ENCODE assay signal across 1 cellular context in genomic region chr14:60734465-60735242, GRCh38.
TF ChIP-seq lines count a peak whose summit lies in the region.

Gene MNAT1, plus strand, starts transcription at chr14:60734761. Its CDS starts 102 bp downstream, at chr14:60734863.

TF ChIP-seq in K562, 482 proteins besides CTCF, POLR2A, EP300 and RAD21 (continued from another document):
- no peak for TF ChIP-seq CHD7 (IDR thresholded peaks at IDR 0.05; ENCODE audit: low read depth, low read length)
- no peak for TF ChIP-seq CUX1 (CRISPR knock-in tag; IDR thresholded peaks at IDR 0.05)
- no peak for TF ChIP-seq MEF2D (tag; conservative IDR thresholded peaks at IDR 0.05; ENCODE audit: low read depth)
